ENCODE assay signal across 16 cellular contexts in genomic region chr21:42683371-42684108, GRCh38. TPM values are rescaled to one million over a fixed set of nuclear protein-coding genes. Genes with fewer than 3 reads are reported as not detected.
DNase-seq lines count a peak whose midpoint lies in the region; ATAC-seq and TF ChIP-seq lines count a peak whose summit lies in the region.
"Had no signal": no experiment of that assay in that cellular context is flagged by ENCODE, and none has a peak within 500 bp of the region (broad histone marks: within the 10 kb centered on the region; RNA-seq: fewer than 3 reads in every experiment).

No MANE protein-coding gene starts in this region.

- peak overlapping the region; percentile 74 to 90 (median 84) for H3K4me3 Mint-ChIP-seq in CD4-positive, alpha-beta memory T cell
- H3K4me3 Mint-ChIP-seq in central memory CD8-positive, alpha-beta T cell: peak overlapping the region; percentile 63
- H3K4me3 Mint-ChIP-seq: B cell, GM23338 had no signal

- no peaks in the 10 kb centered on the region for H3K9me3 ChIP-seq in BLaER1 treated with 17β-estradiol and CSF1 and Interleukin-3, amounts not matched to agents 10 nM and 100 nM (replicated peaks in 1 of 11)
- no peaks in the 10 kb centered on the region for H3K9me3 ChIP-seq in CD4-positive, alpha-beta memory T cell (ENCODE audit: control insufficient read depth in 1 of 2, low read length in 2 of 2)
- H3K9me3 ChIP-seq: MG63 had no signal

- H3K9me3 Mint-ChIP-seq in CD4-positive, alpha-beta memory T cell: no peaks in the 10 kb centered on the region
- H3K9me3 Mint-ChIP-seq in central memory CD8-positive, alpha-beta T cell: no peaks in the 10 kb centered on the region
- H3K9me3 Mint-ChIP-seq: GM23338 had no signal

- ATAC-seq in central memory CD8-positive, alpha-beta T cell (replicated peaks; ENCODE audit: extremely low read depth, poor library complexity, severe bottlenecking): no peak
- ATAC-seq in SK-N-SH treated with all-trans-retinoic acid at 6 μM for 48 hours: no peak
- ATAC-seq in GM21528 (IDR thresholded peaks at IDR 0.05; ENCODE audit: low FRiP score, unreplicated experiment): no peak
- ATAC-seq: GM23338 had no signal

- H3K27ac Mint-ChIP-seq in CD4-positive, alpha-beta memory T cell: peak overlapping the region; percentile 86 to 95 (median 91)
- H3K27ac Mint-ChIP-seq in central memory CD8-positive, alpha-beta T cell (ENCODE audit: low read depth): peak overlapping the region; percentile 87
- H3K27ac Mint-ChIP-seq: B cell, GM23338 had no signal

- H3K27me3 Mint-ChIP-seq in CD4-positive, alpha-beta memory T cell: no peaks in the 10 kb centered on the region
- peaks cover 24% of the 10 kb centered on the region for H3K27me3 Mint-ChIP-seq in central memory CD8-positive, alpha-beta T cell

- no peak for TF ChIP-seq CTCF in VCaP (conservative IDR thresholded peaks at IDR 0.05)

- intact Hi-C loops in CD4-positive, alpha-beta memory T cell (cut with micrococcal nuclease): loop anchor here (2.0 to 10.0 kb wide), 4 partner anchors 64 to 131 kb away; no protein-coding TSS in a partner anchor

- in situ Hi-C loops in ACHN (cut with HindIII; ENCODE audit: low pct_ligation_motif_present, low pct_unique_long_range_greater_than_20kb, low sequenced_read_pairs): no loop called here

- POLR2A ChIA-PET in CD4-positive, alpha-beta memory T cell (lab: Charles Lee; ENCODE audit: partially characterized antibody): interaction anchor here (0.8 to 2.7 kb wide), 8 partner anchors 29 to 209 kb away, joined by 3 to 20 read pairs (median 3); partner anchors contain the start of gene NDUFV3

- H3K4me1 Mint-ChIP-seq in CD4-positive, alpha-beta memory T cell: peaks cover 27 to 56% (median 37%) of the 10 kb centered on the region in 4 donors
- H3K4me1 Mint-ChIP-seq in central memory CD8-positive, alpha-beta T cell: peaks cover 23% of the 10 kb centered on the region

- peaks cover 0 to 3% of the 10 kb centered on the region in 2 donors for H3K36me3 Mint-ChIP-seq in CD4-positive, alpha-beta memory T cell
- H3K36me3 Mint-ChIP-seq in central memory CD8-positive, alpha-beta T cell (ENCODE audit: insufficient read depth): peaks cover 2% of the 10 kb centered on the region

- H3K36me3 ChIP-seq in BLaER1 treated with 17β-estradiol and CSF1 and Interleukin-3, amounts not matched to agents 10 nM and 100 nM: no peaks in the 10 kb centered on the region
- no peaks in the 10 kb centered on the region for H3K36me3 ChIP-seq in CD4-positive, alpha-beta memory T cell (ENCODE audit: insufficient read depth, low read length)
- H3K36me3 ChIP-seq: cardiac muscle cell, MG63 had no signal

- H4K20me1 ChIP-seq in BLaER1 treated with 17β-estradiol and CSF1 and Interleukin-3, amounts not matched to agents 10 nM and 100 nM: peaks cover 0 to 20% (median 1%) of the 10 kb centered on the region in 11 experiments; a peak in 7 of 22 replicates

- DNase-seq in CD4-positive, alpha-beta memory T cell: no peak
- no peak for DNase-seq in central memory CD8-positive, alpha-beta T cell (ENCODE audit: low spot score in 2 of 2)
- no peak for DNase-seq in ACHN
- DNase-seq in DMS53 (lab: John Stamatoyannopoulos, UW): no peak
- DNase-seq: DMS153, glutamatergic neuron, MG63, NCI-H1694, trophoblast cell had no signal

- H3K27ac ChIP-seq in BLaER1 treated with 17β-estradiol and CSF1 and Interleukin-3, amounts not matched to agents 10 nM and 100 nM: peak overlapping the region in 7 of 11 experiments; percentile 15 to 74 (median 52); a peak in 13 of 22 replicates
- H3K27ac ChIP-seq in CD4-positive, alpha-beta memory T cell (ENCODE audit: low read depth, low read length): peak overlapping the region; percentile 19
- H3K27ac ChIP-seq in VCaP: peak overlapping the region; percentile 24
- H3K27ac ChIP-seq: cardiac muscle cell had no signal

- peaks cover 35 to 56% (median 41%) of the 10 kb centered on the region in 10 experiments for H3K4me1 ChIP-seq in BLaER1 treated with 17β-estradiol and CSF1 and Interleukin-3, amounts not matched to agents 10 nM and 100 nM
- H3K4me1 ChIP-seq in CD4-positive, alpha-beta memory T cell (ENCODE audit: insufficient read depth, low read length): peaks cover 46% of the 10 kb centered on the region

- H3K4me2 ChIP-seq in BLaER1 treated with 17β-estradiol and CSF1 and Interleukin-3, amounts not matched to agents 10 nM and 100 nM: peak overlapping the region; percentile 68 to 99 (median 93)
- H3K4me2 ChIP-seq: GM23338 had no signal

- CTCF ChIA-PET in CD4-positive, alpha-beta memory T cell (lab: Charles Lee; ENCODE audit: partially characterized antibody): interaction anchor here (1.0 kb wide), 1 partner anchor 9 kb away, joined by 3 read pairs; no protein-coding TSS in a partner anchor

- H3K9ac ChIP-seq in BLaER1 treated with 17β-estradiol and CSF1 and Interleukin-3, amounts not matched to agents 10 nM and 100 nM: peak overlapping the region in 5 of 11 experiments; percentile 16 to 60 (median 43); a peak in 6 of 22 replicates

- peak overlapping the region in 4 of 10 experiments; percentile 20 to 50 (median 36); a peak in 6 of 20 replicates for H3K4me3 ChIP-seq in BLaER1 treated with 17β-estradiol and CSF1 and Interleukin-3, amounts not matched to agents 10 nM and 100 nM
- H3K4me3 ChIP-seq in CD4-positive, alpha-beta memory T cell (ENCODE audit: low read length in 2 of 2): peak overlapping the region; percentile 39 to 51
- H3K4me3 ChIP-seq: cardiac muscle cell, GM23338, MG63 had no signal

- peaks cover 49 to 60% (median 54%) of the 10 kb centered on the region in 11 experiments for H3K27me3 ChIP-seq in BLaER1 treated with 17β-estradiol and CSF1 and Interleukin-3, amounts not matched to agents 10 nM and 100 nM
- no peaks in the 10 kb centered on the region for H3K27me3 ChIP-seq in CD4-positive, alpha-beta memory T cell (ENCODE audit: insufficient read depth, low read length)
- H3K27me3 ChIP-seq: cardiac muscle cell had no signal

TF ChIP-seq in SK-N-SH treated with all-trans-retinoic acid at 6 μM for 48 hours, 23 proteins besides CTCF, POLR2A, EP300 and RAD21:
- TF ChIP-seq CREB5 (CRISPR knock-in tag; IDR thresholded peaks at IDR 0.05; ENCODE audit: low read depth) (no peak), PATZ1 (CRISPR knock-in tag; IDR thresholded peaks at IDR 0.05; ENCODE audit: borderline replicate concordance) (no peak), ISL1 (CRISPR knock-in tag; IDR thresholded peaks at IDR 0.05) (no peak), SNAI2 (CRISPR knock-in tag; IDR thresholded peaks at IDR 0.05) (no peak), CSDC2 (CRISPR knock-in tag; IDR thresholded peaks at IDR 0.05) (no peak), CSRNP3 (CRISPR knock-in tag; IDR thresholded peaks at IDR 0.05) (no peak), RARB (CRISPR knock-in tag; IDR thresholded peaks at IDR 0.05) (no peak), TOX (CRISPR knock-in tag; IDR thresholded peaks at IDR 0.05; ENCODE audit: borderline replicate concordance) (no peak), TCF4 (CRISPR knock-in tag; IDR thresholded peaks at IDR 0.05; ENCODE audit: borderline replicate concordance) (no peak), PPARA (CRISPR knock-in tag; IDR thresholded peaks at IDR 0.05; ENCODE audit: borderline replicate concordance) (no peak), GLIS3 (CRISPR knock-in tag; IDR thresholded peaks at IDR 0.05) (no peak)

RNA-seq across cellular contexts. Expression of gene PDE9A, which starts 30.1 kb away (rescaled TPM):
- total RNA-seq in CD4-positive, alpha-beta memory T cell: 1 to 10 TPM; 6.9 to 9.2 TPM
- polyA plus RNA-seq in CD4-positive, alpha-beta memory T cell: 1 to 10 TPM; 2.2 to 3.7 TPM
